In the genomic region with DNA sequence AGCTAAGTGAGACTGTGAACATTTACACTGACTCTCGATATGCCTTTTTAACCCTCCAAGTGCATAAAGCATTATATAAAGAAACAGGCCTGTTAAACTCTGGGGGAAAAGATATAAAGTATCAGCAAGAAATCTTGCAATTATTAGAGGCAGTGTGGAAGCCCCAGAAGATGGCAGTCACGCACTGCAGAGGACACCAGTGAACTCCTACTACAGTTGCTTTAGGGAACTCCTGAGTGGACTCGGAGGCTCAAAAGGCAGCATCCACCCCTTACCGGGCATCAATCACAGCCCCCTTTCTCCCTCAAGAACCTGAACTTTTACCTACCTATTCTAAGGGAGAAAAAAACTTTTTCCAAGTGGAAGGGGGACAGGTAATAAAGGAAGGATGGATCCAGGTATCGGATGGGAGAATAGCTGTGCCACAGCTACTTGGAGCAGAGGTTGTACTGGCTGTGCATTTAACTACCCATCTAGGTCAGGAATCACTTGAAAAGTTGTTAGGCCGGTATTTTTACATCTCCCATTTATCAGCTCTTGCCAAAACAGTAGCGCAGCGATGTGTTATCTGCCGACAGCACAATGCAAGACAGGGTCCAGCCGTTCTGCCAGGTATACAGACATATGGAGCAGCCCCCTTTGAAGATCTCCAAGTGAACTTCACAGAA, we compare ENCODE assay signal across 8 cellular contexts.
A peak's percentile ranks its signal among the peaks of the same experiment; 100 is the strongest.
DNase-seq lines count a peak whose midpoint lies in the region; ATAC-seq and TF ChIP-seq lines count a peak whose summit lies in the region.

No MANE protein-coding gene starts in this region.

- H3K9me3 ChIP-seq in sigmoid colon = no peaks in the 10 kb centered on the region

- 56 to 62% methylated on average over 10 of the region's 10 CpGs for WGBS in sigmoid colon, 2 donors

- no peaks in the 10 kb centered on the region for H3K36me3 ChIP-seq in sigmoid colon

- in situ Hi-C loops in GM13977 (cut with MboI; ENCODE audit: low pct_unique_long_range_greater_than_20kb, low sequenced_read_pairs, unreplicated experiment) = loop anchor here (25.0 kb wide), 1 partner anchor 710 kb away; a partner anchor contains a TSS

- no peak overlapping the region for H3K27ac Mint-ChIP-seq in effector memory CD8-positive, alpha-beta T cell

- H3K27ac ChIP-seq in RWPE1 (no peak overlapping the region), sigmoid colon (no peak overlapping the region)

- no peak for TF ChIP-seq POLR2A in sigmoid colon (IDR thresholded peaks at IDR 0.05)

- DNase-seq in GM13977 (ENCODE audit: low spot score) (no peak), RWPE1 (ENCODE audit: low spot score) (no peak), occipital lobe (lab: John Stamatoyannopoulos, UW) (peak; percentile 15), mesenteric fat pad (ENCODE audit: low spot score) (no peak), sigmoid colon (no peak)
- DNase-seq in effector memory CD8-positive, alpha-beta T cell = peak in 2 of 3 experiments; percentile 14 to 19

- H3K27me3 ChIP-seq in sigmoid colon = no peaks in the 10 kb centered on the region

- intact Hi-C loops in sigmoid colon (cut with DNase I) = no loop called here

- no peak overlapping the region for H3K4me3 Mint-ChIP-seq in effector memory CD8-positive, alpha-beta T cell

- ATAC-seq in effector memory CD8-positive, alpha-beta T cell (replicated peaks) = no peak
- ATAC-seq in HG03342 (IDR thresholded peaks at IDR 0.05; ENCODE audit: unreplicated experiment) = no peak
- ATAC-seq in HG02678 (IDR thresholded peaks at IDR 0.05; ENCODE audit: unreplicated experiment) = no peak

- H3K27me3 Mint-ChIP-seq in effector memory CD8-positive, alpha-beta T cell = no peaks in the 10 kb centered on the region

- TF ChIP-seq CTCF in GM13977 (IDR thresholded peaks at IDR 0.05; ENCODE audit: extremely low read depth, insufficient read depth, missing control alignments) (peak; percentile 50), RWPE1 (conservative IDR thresholded peaks at IDR 0.05; ENCODE audit: low read depth) (peak; percentile 14; the same call in 1 of the 2 replicates), sigmoid colon (IDR thresholded peaks at IDR 0.05) (peak in 2 of 4 experiments; percentile 32 to 37)

- H3K4me1 Mint-ChIP-seq in effector memory CD8-positive, alpha-beta T cell (ENCODE audit: low read depth in 2 of 2) = peaks cover 9 to 10% of the 10 kb centered on the region in 2 donors

- POLR2A ChIA-PET in RWPE1 (lab: Yijun Ruan, JAX; ENCODE audit: low non-redundant PET) = no interaction called here

- peaks cover 5% of the 10 kb centered on the region for H3K36me3 Mint-ChIP-seq in effector memory CD8-positive, alpha-beta T cell (ENCODE audit: insufficient read depth)

- H3K4me3 ChIP-seq in sigmoid colon = no peak overlapping the region

- H3K9me3 Mint-ChIP-seq in effector memory CD8-positive, alpha-beta T cell = peaks cover 0 to 3% of the 10 kb centered on the region in 2 donors

- CTCF ChIA-PET in RWPE1 (lab: Yijun Ruan, JAX) = interaction anchor here (0.7 kb wide), 2 partner anchors 313 to 848 kb away, joined by 3 read pairs; no protein-coding TSS in a partner anchor

- TF ChIP-seq EP300 in sigmoid colon (IDR thresholded peaks at IDR 0.05) = no peak

- H3K4me1 ChIP-seq in sigmoid colon = no peaks in the 10 kb centered on the region

Comparison
In these comparisons a context has a peak if more than half of its experiments do, and no peak if none do; other contexts are left out.
1. DNase-seq: peak in effector memory CD8-positive, alpha-beta T cell (2 of 3) and occipital lobe (single experiment); none in GM13977 (single experiment), RWPE1 (single experiment), mesenteric fat pad (single experiment) and sigmoid colon (single experiment).